ENCODE assay signal across 8 cellular contexts in the genomic region with DNA sequence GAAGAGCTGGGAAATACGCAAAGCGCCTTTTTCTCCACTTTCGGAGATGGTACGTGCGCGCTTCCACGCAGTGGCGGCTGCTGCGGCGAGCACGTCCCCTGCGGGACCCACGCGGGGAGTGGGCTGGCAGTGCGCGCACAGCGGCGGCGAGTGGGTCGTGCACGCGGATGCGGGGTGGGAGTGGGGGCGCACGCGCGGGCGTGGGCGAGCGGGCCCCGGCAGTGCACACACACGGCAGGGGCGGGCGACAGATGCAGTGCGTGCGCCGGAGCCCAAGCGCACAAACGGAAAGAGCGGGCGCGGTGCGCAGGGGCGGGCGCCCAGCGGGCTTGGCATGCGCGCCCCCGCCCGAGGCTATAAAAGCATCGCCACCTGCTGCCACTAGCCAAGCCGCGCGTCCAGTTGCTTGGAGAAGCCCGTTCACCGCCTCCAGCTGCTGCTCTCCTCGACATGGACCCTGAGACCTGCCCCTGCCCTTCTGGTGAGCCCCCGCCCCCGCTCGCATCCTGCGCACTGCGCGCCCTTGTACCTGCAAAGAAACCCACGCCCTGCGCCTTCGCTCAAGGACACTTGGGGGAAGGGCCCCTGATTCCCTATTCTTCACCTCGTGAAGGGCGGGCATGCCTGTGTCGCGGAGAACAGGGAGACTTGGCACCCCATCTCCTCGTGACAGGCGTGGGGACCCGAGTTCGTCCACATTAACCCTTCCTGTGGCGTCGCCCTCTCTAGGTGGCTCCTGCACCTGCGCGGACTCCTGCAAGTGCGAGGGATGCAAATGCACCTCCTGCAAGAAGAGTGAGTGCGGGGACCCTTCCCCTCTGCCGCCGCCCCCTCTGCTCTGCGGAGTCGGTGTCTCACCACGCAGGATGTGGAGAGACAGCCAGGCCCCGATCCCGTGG. TPM values are rescaled to one million over a fixed set of nuclear protein-coding genes. Genes with fewer than 3 reads are reported as not detected.
DNase-seq lines count a peak whose midpoint lies in the region; ATAC-seq and TF ChIP-seq lines count a peak whose summit lies in the region.

A gene (plus strand): TSS at position 388 of the 899 bp plus-strand sequence. CDS start 63 bp downstream, at position 451.

- H3K27ac Mint-ChIP-seq in memory B cell: no peak within 1 kb of the TSS

- H3K4me1 Mint-ChIP-seq in memory B cell: peaks cover 6% of the 10 kb centered on the region

- TF ChIP-seq CTCF in RWPE2 (IDR thresholded peaks at IDR 0.05; ENCODE audit: poor library complexity, severe bottlenecking) (no peak), coronary artery (IDR thresholded peaks at IDR 0.05) (no peak)

- no peaks in the 10 kb centered on the region for H3K4me1 ChIP-seq in RWPE2 (ENCODE audit: insufficient read depth, poor library complexity, severe bottlenecking)

- H3K4me3 Mint-ChIP-seq in memory B cell: peak within 1 kb of the TSS; percentile 59

- H3K9me3 ChIP-seq in RWPE2 (ENCODE audit: severe bottlenecking): no peaks in the 10 kb centered on the region

- no peaks in the 10 kb centered on the region for H3K36me3 ChIP-seq in RWPE2 (ENCODE audit: low read depth)

- H3K36me3 Mint-ChIP-seq in memory B cell: no peaks in the 10 kb centered on the region

- peaks cover 19% of the 10 kb centered on the region for H3K27me3 ChIP-seq in RWPE2 (ENCODE audit: insufficient read depth, poor library complexity, severe bottlenecking)

- H3K9me3 Mint-ChIP-seq in memory B cell: peaks cover 2% of the 10 kb centered on the region

- DNase-seq in DMS79 treated with DMSO at 0.1 percent for 48 hours (lab: John Stamatoyannopoulos, UW) (peak; percentile 32), DMS79 (lab: John Stamatoyannopoulos, UW) (no peak), RWPE2 (ENCODE audit: low spot score) (no peak), coronary artery (ENCODE audit: low spot score) (no peak), memory B cell (ENCODE audit: low spot score in 2 of 2) (no peak)

- ATAC-seq in RWPE2 (ENCODE audit: low read depth): peak; percentile 76
- ATAC-seq in memory B cell (ENCODE audit: low read depth): peak; percentile 31
- no peak for ATAC-seq in HG03354 (IDR thresholded peaks at IDR 0.05; ENCODE audit: poor library complexity, severe bottlenecking, unreplicated experiment)
- ATAC-seq in GM18907 (IDR thresholded peaks at IDR 0.05; ENCODE audit: unreplicated experiment): no peak

- peaks cover 30% of the 10 kb centered on the region for H3K27me3 Mint-ChIP-seq in memory B cell

- H3K4me3 ChIP-seq in RWPE2 (ENCODE audit: severe bottlenecking) (peak within 1 kb of the TSS; percentile 14), coronary artery (peak within 1 kb of the TSS; percentile 75)

- H3K27ac ChIP-seq in RWPE2 (ENCODE audit: poor library complexity, severe bottlenecking) (no peak within 1 kb of the TSS), coronary artery (no peak within 1 kb of the TSS), temporal lobe (ENCODE audit: low read depth, low read length) (peak within 1 kb of the TSS; percentile 99)

RNA-seq across cellular contexts. Expression of the gene that starts here (rescaled TPM):
- 12.8 TPM for total RNA-seq in temporal lobe

Comparison
In these comparisons a context has a peak if more than half of its experiments do, and no peak if none do; other contexts are left out.
1. ATAC-seq: peak in RWPE2 (single experiment) and memory B cell (single experiment); none in HG03354 (single experiment) and GM18907 (single experiment).